ENCODE assay signal across 1 cellular context in the genomic region with DNA sequence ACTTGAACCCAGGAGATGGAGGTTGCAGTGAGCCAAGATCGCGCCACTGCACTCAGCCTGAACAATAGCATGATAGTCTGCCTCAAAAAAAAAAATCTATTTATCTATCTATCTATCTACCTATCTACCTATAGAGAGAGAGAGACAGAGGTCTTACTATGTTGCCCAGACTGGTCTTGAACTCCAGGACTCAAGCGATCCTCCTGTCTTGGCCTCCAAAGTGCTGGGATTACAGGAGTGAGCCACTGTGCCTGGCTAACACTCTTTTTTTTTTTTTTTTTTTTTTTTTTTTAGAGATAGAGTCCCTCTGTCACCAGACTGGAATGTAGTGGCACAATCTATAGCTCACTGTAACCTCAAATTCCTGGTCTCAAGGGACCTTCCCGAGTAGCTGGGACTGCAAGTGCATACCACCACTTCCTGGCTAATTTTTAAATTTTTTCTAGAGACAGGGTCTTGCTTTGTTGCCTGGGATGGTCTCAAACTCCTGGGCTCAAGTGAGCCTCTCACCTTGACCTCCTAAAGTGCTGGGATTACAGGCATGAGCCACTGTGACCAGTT.
TF ChIP-seq lines count a peak whose summit lies in the region.

No MANE protein-coding gene starts in this region.

TF ChIP-seq in GM23338, 12 proteins besides CTCF, POLR2A, EP300 and RAD21:
- TF ChIP-seq, protein P1, sequence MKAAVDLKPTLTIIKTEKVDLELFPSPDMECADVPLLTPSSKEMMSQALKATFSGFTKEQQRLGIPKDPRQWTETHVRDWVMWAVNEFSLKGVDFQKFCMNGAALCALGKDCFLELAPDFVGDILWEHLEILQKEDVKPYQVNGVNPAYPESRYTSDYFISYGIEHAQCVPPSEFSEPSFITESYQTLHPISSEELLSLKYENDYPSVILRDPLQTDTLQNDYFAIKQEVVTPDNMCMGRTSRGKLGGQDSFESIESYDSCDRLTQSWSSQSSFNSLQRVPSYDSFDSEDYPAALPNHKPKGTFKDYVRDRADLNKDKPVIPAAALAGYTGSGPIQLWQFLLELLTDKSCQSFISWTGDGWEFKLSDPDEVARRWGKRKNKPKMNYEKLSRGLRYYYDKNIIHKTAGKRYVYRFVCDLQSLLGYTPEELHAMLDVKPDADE (IDR thresholded peaks at IDR 0.05): no peak
- TF ChIP-seq, protein P2, sequence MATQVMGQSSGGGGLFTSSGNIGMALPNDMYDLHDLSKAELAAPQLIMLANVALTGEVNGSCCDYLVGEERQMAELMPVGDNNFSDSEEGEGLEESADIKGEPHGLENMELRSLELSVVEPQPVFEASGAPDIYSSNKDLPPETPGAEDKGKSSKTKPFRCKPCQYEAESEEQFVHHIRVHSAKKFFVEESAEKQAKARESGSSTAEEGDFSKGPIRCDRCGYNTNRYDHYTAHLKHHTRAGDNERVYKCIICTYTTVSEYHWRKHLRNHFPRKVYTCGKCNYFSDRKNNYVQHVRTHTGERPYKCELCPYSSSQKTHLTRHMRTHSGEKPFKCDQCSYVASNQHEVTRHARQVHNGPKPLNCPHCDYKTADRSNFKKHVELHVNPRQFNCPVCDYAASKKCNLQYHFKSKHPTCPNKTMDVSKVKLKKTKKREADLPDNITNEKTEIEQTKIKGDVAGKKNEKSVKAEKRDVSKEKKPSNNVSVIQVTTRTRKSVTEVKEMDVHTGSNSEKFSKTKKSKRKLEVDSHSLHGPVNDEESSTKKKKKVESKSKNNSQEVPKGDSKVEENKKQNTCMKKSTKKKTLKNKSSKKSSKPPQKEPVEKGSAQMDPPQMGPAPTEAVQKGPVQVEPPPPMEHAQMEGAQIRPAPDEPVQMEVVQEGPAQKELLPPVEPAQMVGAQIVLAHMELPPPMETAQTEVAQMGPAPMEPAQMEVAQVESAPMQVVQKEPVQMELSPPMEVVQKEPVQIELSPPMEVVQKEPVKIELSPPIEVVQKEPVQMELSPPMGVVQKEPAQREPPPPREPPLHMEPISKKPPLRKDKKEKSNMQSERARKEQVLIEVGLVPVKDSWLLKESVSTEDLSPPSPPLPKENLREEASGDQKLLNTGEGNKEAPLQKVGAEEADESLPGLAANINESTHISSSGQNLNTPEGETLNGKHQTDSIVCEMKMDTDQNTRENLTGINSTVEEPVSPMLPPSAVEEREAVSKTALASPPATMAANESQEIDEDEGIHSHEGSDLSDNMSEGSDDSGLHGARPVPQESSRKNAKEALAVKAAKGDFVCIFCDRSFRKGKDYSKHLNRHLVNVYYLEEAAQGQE (IDR thresholded peaks at IDR 0.05; ENCODE audit: unreplicated experiment): no peak
- TF ChIP-seq EZH2phosphoT487 (IDR thresholded peaks at IDR 0.05; ENCODE audit: unreplicated experiment): no peak
- TF ChIP-seq CREB1 (CRISPR knock-in tag; IDR thresholded peaks at IDR 0.05; ENCODE audit: low read depth): no peak
- TF ChIP-seq, protein P3, sequence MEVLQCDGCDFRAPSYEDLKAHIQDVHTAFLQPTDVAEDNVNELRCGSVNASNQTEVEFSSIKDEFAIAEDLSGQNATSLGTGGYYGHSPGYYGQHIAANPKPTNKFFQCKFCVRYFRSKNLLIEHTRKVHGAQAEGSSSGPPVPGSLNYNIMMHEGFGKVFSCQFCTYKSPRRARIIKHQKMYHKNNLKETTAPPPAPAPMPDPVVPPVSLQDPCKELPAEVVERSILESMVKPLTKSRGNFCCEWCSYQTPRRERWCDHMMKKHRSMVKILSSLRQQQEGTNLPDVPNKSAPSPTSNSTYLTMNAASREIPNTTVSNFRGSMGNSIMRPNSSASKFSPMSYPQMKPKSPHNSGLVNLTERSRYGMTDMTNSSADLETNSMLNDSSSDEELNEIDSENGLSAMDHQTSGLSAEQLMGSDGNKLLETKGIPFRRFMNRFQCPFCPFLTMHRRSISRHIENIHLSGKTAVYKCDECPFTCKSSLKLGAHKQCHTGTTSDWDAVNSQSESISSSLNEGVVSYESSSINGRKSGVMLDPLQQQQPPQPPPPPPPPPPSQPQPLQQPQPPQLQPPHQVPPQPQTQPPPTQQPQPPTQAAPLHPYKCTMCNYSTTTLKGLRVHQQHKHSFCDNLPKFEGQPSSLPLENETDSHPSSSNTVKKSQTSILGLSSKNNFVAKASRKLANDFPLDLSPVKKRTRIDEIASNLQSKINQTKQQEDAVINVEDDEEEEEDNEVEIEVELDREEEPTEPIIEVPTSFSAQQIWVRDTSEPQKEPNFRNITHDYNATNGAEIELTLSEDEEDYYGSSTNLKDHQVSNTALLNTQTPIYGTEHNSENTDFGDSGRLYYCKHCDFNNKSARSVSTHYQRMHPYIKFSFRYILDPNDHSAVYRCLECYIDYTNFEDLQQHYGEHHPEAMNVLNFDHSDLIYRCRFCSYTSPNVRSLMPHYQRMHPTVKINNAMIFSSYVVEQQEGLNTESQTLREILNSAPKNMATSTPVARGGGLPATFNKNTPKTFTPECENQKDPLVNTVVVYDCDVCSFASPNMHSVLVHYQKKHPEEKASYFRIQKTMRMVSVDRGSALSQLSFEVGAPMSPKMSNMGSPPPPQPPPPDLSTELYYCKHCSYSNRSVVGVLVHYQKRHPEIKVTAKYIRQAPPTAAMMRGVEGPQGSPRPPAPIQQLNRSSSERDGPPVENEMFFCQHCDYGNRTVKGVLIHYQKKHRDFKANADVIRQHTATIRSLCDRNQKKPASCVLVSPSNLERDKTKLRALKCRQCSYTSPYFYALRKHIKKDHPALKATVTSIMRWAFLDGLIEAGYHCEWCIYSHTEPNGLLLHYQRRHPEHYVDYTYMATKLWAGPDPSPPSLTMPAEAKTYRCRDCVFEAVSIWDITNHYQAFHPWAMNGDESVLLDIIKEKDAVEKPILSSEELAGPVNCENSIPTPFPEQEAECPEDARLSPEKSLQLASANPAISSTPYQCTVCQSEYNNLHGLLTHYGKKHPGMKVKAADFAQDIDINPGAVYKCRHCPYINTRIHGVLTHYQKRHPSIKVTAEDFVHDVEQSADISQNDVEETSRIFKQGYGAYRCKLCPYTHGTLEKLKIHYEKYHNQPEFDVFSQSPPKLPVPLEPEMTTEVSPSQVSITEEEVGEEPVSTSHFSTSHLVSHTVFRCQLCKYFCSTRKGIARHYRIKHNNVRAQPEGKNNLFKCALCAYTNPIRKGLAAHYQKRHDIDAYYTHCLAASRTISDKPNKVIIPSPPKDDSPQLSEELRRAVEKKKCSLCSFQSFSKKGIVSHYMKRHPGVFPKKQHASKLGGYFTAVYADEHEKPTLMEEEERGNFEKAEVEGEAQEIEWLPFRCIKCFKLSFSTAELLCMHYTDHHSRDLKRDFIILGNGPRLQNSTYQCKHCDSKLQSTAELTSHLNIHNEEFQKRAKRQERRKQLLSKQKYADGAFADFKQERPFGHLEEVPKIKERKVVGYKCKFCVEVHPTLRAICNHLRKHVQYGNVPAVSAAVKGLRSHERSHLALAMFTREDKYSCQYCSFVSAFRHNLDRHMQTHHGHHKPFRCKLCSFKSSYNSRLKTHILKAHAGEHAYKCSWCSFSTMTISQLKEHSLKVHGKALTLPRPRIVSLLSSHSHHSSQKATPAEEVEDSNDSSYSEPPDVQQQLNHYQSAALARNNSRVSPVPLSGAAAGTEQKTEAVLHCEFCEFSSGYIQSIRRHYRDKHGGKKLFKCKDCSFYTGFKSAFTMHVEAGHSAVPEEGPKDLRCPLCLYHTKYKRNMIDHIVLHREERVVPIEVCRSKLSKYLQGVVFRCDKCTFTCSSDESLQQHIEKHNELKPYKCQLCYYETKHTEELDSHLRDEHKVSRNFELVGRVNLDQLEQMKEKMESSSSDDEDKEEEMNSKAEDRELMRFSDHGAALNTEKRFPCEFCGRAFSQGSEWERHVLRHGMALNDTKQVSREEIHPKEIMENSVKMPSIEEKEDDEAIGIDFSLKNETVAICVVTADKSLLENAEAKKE (CRISPR knock-in tag; IDR thresholded peaks at IDR 0.05): no peak
- no peak for TF ChIP-seq POLR2AphosphoS5 (IDR thresholded peaks at IDR 0.05; ENCODE audit: low read depth)
- no peak for TF ChIP-seq ZNF114 (CRISPR knock-in tag; IDR thresholded peaks at IDR 0.05)
- no peak for TF ChIP-seq NANOG (IDR thresholded peaks at IDR 0.05; ENCODE audit: borderline replicate concordance)
- no peak for TF ChIP-seq ZNF331 (CRISPR knock-in tag; IDR thresholded peaks at IDR 0.05; ENCODE audit: low read depth)
- TF ChIP-seq JUNB (IDR thresholded peaks at IDR 0.05; ENCODE audit: unreplicated experiment): no peak
- TF ChIP-seq STAT1 (IDR thresholded peaks at IDR 0.05; ENCODE audit: unreplicated experiment): no peak
- TF ChIP-seq EZH2 (IDR thresholded peaks at IDR 0.05; ENCODE audit: low read depth, unreplicated experiment): no peak
